Comparison of ENCODE assay signal across 22 cellular contexts in the genomic region with DNA sequence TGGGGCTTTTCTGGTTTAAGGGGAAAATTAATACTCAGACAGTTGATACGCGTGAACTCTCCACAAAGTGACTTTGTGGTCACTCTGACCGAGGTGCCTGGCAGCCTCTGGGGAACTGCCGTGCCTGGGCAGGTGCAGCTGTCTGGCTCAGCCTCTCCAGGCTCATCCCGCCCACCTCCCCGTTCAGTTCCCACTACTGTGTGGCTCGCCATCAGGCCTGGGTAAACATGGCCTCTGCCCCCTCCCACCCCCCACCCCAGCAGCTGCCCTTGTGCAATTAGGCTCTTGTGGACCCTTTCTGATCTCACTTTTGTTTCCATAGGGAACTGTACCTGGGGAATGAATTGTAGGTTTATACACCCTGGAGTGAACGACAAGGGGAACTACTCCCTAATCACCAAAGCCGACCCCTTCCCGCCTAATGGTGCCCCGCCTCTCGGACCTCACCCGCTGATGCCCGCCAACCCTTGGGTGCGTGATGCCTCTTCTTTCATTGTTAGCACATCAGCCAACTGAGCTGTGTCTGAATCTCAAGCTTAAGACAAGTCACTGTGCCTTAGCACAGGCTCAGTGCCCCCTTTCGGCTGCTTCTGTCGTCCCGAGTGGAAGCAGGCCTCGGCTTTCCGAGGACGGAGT. TPM values are rescaled to one million over a fixed set of nuclear protein-coding genes. Genes with fewer than 3 reads are reported as not detected.
DNase-seq lines count a peak whose midpoint lies in the region; ATAC-seq and TF ChIP-seq lines count a peak whose summit lies in the region.
"Had no signal": no experiment of that assay in that cellular context is flagged by ENCODE, and none has a peak within 500 bp of the region (broad histone marks: within the 10 kb centered on the region; RNA-seq: fewer than 3 reads in every experiment).

No MANE protein-coding gene starts in this region.

- H3K36me3 ChIP-seq in BLaER1 treated with 17β-estradiol and CSF1 and Interleukin-3, amounts not matched to agents 10 nM and 100 nM: peaks cover 44 to 81% (median 67%) of the 10 kb centered on the region in 11 experiments
- no peaks in the 10 kb centered on the region for H3K36me3 ChIP-seq in parathyroid adenoma (ENCODE audit: control insufficient read depth, insufficient read depth, low read length)
- peaks cover 9% of the 10 kb centered on the region; the same call in 1 of the 2 replicates for H3K36me3 ChIP-seq in MG63
- H3K36me3 ChIP-seq: breast epithelium had no signal

- no peaks in the 10 kb centered on the region for H3K27me3 ChIP-seq in BLaER1 treated with 17β-estradiol and CSF1 and Interleukin-3, amounts not matched to agents 10 nM and 100 nM
- H3K27me3 ChIP-seq in parathyroid adenoma (ENCODE audit: control insufficient read depth, insufficient read depth, low read length) (no peaks in the 10 kb centered on the region), MG63 (no peaks in the 10 kb centered on the region)
- H3K27me3 ChIP-seq: breast epithelium, tibial artery had no signal

- H3K27ac ChIP-seq in BLaER1 treated with 17β-estradiol and CSF1 and Interleukin-3, amounts not matched to agents 10 nM and 100 nM: peak overlapping the region; percentile 46 to 81 (median 67); a peak in 20 of 22 replicates
- H3K27ac ChIP-seq in parathyroid adenoma: peak overlapping the region; percentile 73
- H3K27ac ChIP-seq: tibial artery had no signal

- H4K20me1 ChIP-seq in BLaER1 treated with 17β-estradiol and CSF1 and Interleukin-3, amounts not matched to agents 10 nM and 100 nM: peaks cover 18 to 100% (median 64%) of the 10 kb centered on the region in 11 experiments; a peak in 19 of 22 replicates

- H3K4me2 ChIP-seq in BLaER1 treated with 17β-estradiol and CSF1 and Interleukin-3, amounts not matched to agents 10 nM and 100 nM: peak overlapping the region; percentile 85 to 98 (median 92)
- no peak overlapping the region for H3K4me2 ChIP-seq in parathyroid adenoma (ENCODE audit: low read length)
- H3K4me2 ChIP-seq: smooth muscle cell had no signal

- no peak overlapping the region for H2AFZ ChIP-seq in parathyroid adenoma

- no peak for TF ChIP-seq CTCF in parathyroid adenoma (IDR thresholded peaks at IDR 0.05)

- H3K4me3 ChIP-seq in BLaER1 treated with 17β-estradiol and CSF1 and Interleukin-3, amounts not matched to agents 10 nM and 100 nM: no peak overlapping the region; a peak in 3 of 20 replicates
- no peak overlapping the region for H3K4me3 ChIP-seq in parathyroid adenoma (ENCODE audit: low read depth, low read length)
- H3K4me3 ChIP-seq in MG63: no peak overlapping the region
- H3K4me3 ChIP-seq: breast epithelium, smooth muscle cell, tibial artery had no signal

- no peaks in the 10 kb centered on the region for H3K9me3 ChIP-seq in BLaER1 treated with 17β-estradiol and CSF1 and Interleukin-3, amounts not matched to agents 10 nM and 100 nM (replicated peaks in 1 of 11)
- H3K9me3 ChIP-seq in parathyroid adenoma (ENCODE audit: control insufficient read depth, low read length) (no peaks in the 10 kb centered on the region), MG63 (no peaks in the 10 kb centered on the region)
- H3K9me3 ChIP-seq: breast epithelium, Caco-2, tibial artery had no signal

- H3K4me1 ChIP-seq in BLaER1 treated with 17β-estradiol and CSF1 and Interleukin-3, amounts not matched to agents 10 nM and 100 nM: peaks cover 63 to 75% (median 72%) of the 10 kb centered on the region in 10 experiments
- no peaks in the 10 kb centered on the region for H3K4me1 ChIP-seq in parathyroid adenoma
- H3K4me1 ChIP-seq: breast epithelium, tibial artery had no signal

- no peak for ATAC-seq in HG03565 (IDR thresholded peaks at IDR 0.05; ENCODE audit: unreplicated experiment)
- ATAC-seq: naive thymus-derived CD4-positive, alpha-beta T cell had no signal

- DNase-seq in HuH-7.5 (ENCODE audit: low spot score) (peak; percentile 59), SHP77 (lab: John Stamatoyannopoulos, UW) (peak; percentile 35 to 51), MG63 (no peak)
- no peak for DNase-seq in stimulated activated naive CD4-positive, alpha-beta T cell (lab: John Stamatoyannopoulos, UW)
- DNase-seq: activated CD4-positive, alpha-beta T cell treated with anti-CD3 and anti-CD28 coated beads, Interleukin-2, amount 50 U/mL, for 1 hour; activated CD8-positive, alpha-beta memory T cell treated with anti-CD3 and anti-CD28 coated beads, Interleukin-2, amount 50 U/mL, for 4 hours; Caco-2; EL; hypothalamus; islet precursor cell; mesenchymal stem cell; naive thymus-derived CD4-positive, alpha-beta T cell; NCI-H2171; stimulated activated CD4-positive, alpha-beta T cell treated with anti-CD3 and anti-CD28 coated beads, Interleukin-4, amount 100 ng/mL, for 24 hours; tibial artery had no signal

- H3K79me2 ChIP-seq in parathyroid adenoma: peaks cover 48% of the 10 kb centered on the region

- H3K9ac ChIP-seq in BLaER1 treated with 17β-estradiol and CSF1 and Interleukin-3, amounts not matched to agents 10 nM and 100 nM: peak overlapping the region; percentile 11 to 71 (median 43); a peak in 14 of 22 replicates
- H3K9ac ChIP-seq in parathyroid adenoma: no peak overlapping the region

RNA-seq across cellular contexts. Expression of gene ZC3H18, which starts 27.8 kb away (rescaled TPM):
- 10.9 and 13.2 TPM in 2 replicates for total RNA-seq in MG63 (2014; rRNA removed; shearing (Covaris generic); ENCODE audit: low replicate concordance)

RNA-seq across cellular contexts. Expression of gene IL17C, which starts 40.4 kb away (rescaled TPM):
- total RNA-seq in MG63 (2014; rRNA removed; shearing (Covaris generic); ENCODE audit: low replicate concordance): not detected in 2 replicates
- total RNA-seq: breast epithelium, Caco-2, endothelial cell of umbilical vein, RPMI7951, smooth muscle cell had no signal

RNA-seq across cellular contexts. Expression of gene CYBA, which starts 52.9 kb away (rescaled TPM):
- total RNA-seq in MG63 (2014; rRNA removed; shearing (Covaris generic); ENCODE audit: low replicate concordance): 10.7 and 21.2 TPM in 2 replicates

Comparison
In these comparisons a context has a peak if more than half of its experiments do, and no peak if none do; other contexts are left out.
1. DNase-seq: peak in HuH-7.5 (single experiment) and SHP77 (2 of 2); none in stimulated activated naive CD4-positive, alpha-beta T cell (0 of 6) and MG63 (single experiment).